ENCODE assay signal across 14 cellular contexts in genomic region chr22:23365961-23366360, GRCh38.
DNase-seq lines count a peak whose midpoint lies in the region; ATAC-seq and TF ChIP-seq lines count a peak whose summit lies in the region.
"Had no signal": no experiment of that assay in that cellular context is flagged by ENCODE, and none has a peak within 500 bp of the region (broad histone marks: within the 10 kb centered on the region; RNA-seq: fewer than 3 reads in every experiment).

No MANE protein-coding gene starts in this region.

- H3K27ac Mint-ChIP-seq in activated CD8-positive, alpha-beta memory T cell treated with anti-CD3 and anti-CD28 coated beads, Interleukin-2, amount 10 ng/mL, durations not matched to agents 7 days and 5 days = no peak overlapping the region
- H3K27ac Mint-ChIP-seq in mesothelial cell of epicardium = peak overlapping the region; percentile 35
- H3K27ac Mint-ChIP-seq: CD4-positive, alpha-beta T cell; GM23338 had no signal

- no peak for TF ChIP-seq POLR2A in gastroesophageal sphincter (IDR thresholded peaks at IDR 0.05)

- H3K27me3 ChIP-seq in NT2/D1 (ENCODE audit: insufficient read depth, insufficient read length) (peaks cover 90% of the 10 kb centered on the region), gastroesophageal sphincter (peaks cover 8% of the 10 kb centered on the region)
- H3K27me3 ChIP-seq: BE2C had no signal

- no peaks in the 10 kb centered on the region for H3K36me3 ChIP-seq in NT2/D1 (ENCODE audit: insufficient read depth, insufficient read length, low read length)
- H3K36me3 ChIP-seq in gastroesophageal sphincter = no peaks in the 10 kb centered on the region
- H3K36me3 ChIP-seq: BE2C had no signal

- peak; percentile 35 for DNase-seq in activated CD8-positive, alpha-beta memory T cell treated with anti-CD3 and anti-CD28 coated beads, Interleukin-2, amount 10 ng/mL, durations not matched to agents 7 days and 5 days
- no peak for DNase-seq in activated CD8-positive, alpha-beta memory T cell treated with anti-CD3 and anti-CD28 coated beads for 24 hours
- DNase-seq in NT2/D1 (ENCODE audit: low read depth, low spot score) (no peak), mesothelial cell of epicardium (ENCODE audit: low spot score in 2 of 2, unreplicated experiment in 2 of 2) (no peak)
- no peak for DNase-seq in stimulated activated CD4-positive, alpha-beta T cell treated with anti-CD3 and anti-CD28 coated beads, Interleukin-15, amount 100 ng/mL, for 24 hours
- DNase-seq: ACHN; BE2C; C1 segment of cervical spinal cord; Caco-2; CD4-positive, alpha-beta T cell; HCEC 1CT had no signal

- peaks cover 10% of the 10 kb centered on the region for H3K4me1 ChIP-seq in NT2/D1 (ENCODE audit: insufficient read depth, insufficient read length)
- H3K4me1 ChIP-seq in gastroesophageal sphincter = no peaks in the 10 kb centered on the region
- H3K4me1 ChIP-seq: BE2C had no signal

- no peak overlapping the region for H3K4me3 Mint-ChIP-seq in activated CD8-positive, alpha-beta memory T cell treated with anti-CD3 and anti-CD28 coated beads, Interleukin-2, amount 10 ng/mL, durations not matched to agents 7 days and 5 days
- H3K4me3 Mint-ChIP-seq in mesothelial cell of epicardium = no peak overlapping the region
- H3K4me3 Mint-ChIP-seq: CD4-positive, alpha-beta T cell; GM23338 had no signal

- H3K4me1 Mint-ChIP-seq in activated CD8-positive, alpha-beta memory T cell treated with anti-CD3 and anti-CD28 coated beads, Interleukin-2, amount 10 ng/mL, durations not matched to agents 7 days and 5 days = no peaks in the 10 kb centered on the region
- peaks cover 4% of the 10 kb centered on the region for H3K4me1 Mint-ChIP-seq in mesothelial cell of epicardium

- ATAC-seq in activated CD8-positive, alpha-beta memory T cell treated with anti-CD3 and anti-CD28 coated beads, Interleukin-2, amount 10 ng/mL, durations not matched to agents 7 days and 5 days = no peak
- ATAC-seq in gastroesophageal sphincter (no peak), GM19463 (IDR thresholded peaks at IDR 0.05; ENCODE audit: unreplicated experiment) (no peak)

- 54 to 85% methylated on average over 3 of the region's 4 CpGs for WGBS in gastroesophageal sphincter (ENCODE audit: low coverage in 1 of 2), 2 donors

- CTCF ChIA-PET in activated CD8-positive, alpha-beta memory T cell treated with anti-CD3 and anti-CD28 coated beads, Interleukin-2, amount 10 ng/mL, durations not matched to agents 7 days and 5 days (lab: Charles Lee) = interaction anchor here (1.1 kb wide), 1 partner anchor 20 kb away, joined by 4 read pairs; no protein-coding TSS in a partner anchor

- no peaks in the 10 kb centered on the region for H3K9me3 Mint-ChIP-seq in activated CD8-positive, alpha-beta memory T cell treated with anti-CD3 and anti-CD28 coated beads, Interleukin-2, amount 10 ng/mL, durations not matched to agents 7 days and 5 days (ENCODE audit: low read depth)
- peaks cover 6% of the 10 kb centered on the region for H3K9me3 Mint-ChIP-seq in mesothelial cell of epicardium
- H3K9me3 Mint-ChIP-seq: CD4-positive, alpha-beta T cell had no signal

- peak overlapping the region; percentile 4 for H3K9ac ChIP-seq in NT2/D1 (ENCODE audit: insufficient read length, low read depth)

- no peaks in the 10 kb centered on the region for H3K36me3 Mint-ChIP-seq in activated CD8-positive, alpha-beta memory T cell treated with anti-CD3 and anti-CD28 coated beads, Interleukin-2, amount 10 ng/mL, durations not matched to agents 7 days and 5 days
- H3K36me3 Mint-ChIP-seq in mesothelial cell of epicardium = peaks cover 27% of the 10 kb centered on the region

- no peak overlapping the region for H3K27ac ChIP-seq in gastroesophageal sphincter

- H3K4me3 ChIP-seq in NT2/D1 (ENCODE audit: insufficient read length, low read depth) = no peak overlapping the region
- no peak overlapping the region for H3K4me3 ChIP-seq in gastroesophageal sphincter
- H3K4me3 ChIP-seq: GM23338 had no signal

- H3K9me3 ChIP-seq in NT2/D1 (ENCODE audit: insufficient read depth, low read length) (peaks cover 7% of the 10 kb centered on the region; the same call in 1 of the 2 replicates), gastroesophageal sphincter (no peaks in the 10 kb centered on the region)
- H3K9me3 ChIP-seq: BE2C, Caco-2 had no signal

- no peak for TF ChIP-seq EP300 in gastroesophageal sphincter (IDR thresholded peaks at IDR 0.05)

- TF ChIP-seq CTCF in mesothelial cell of epicardium (IDR thresholded peaks at IDR 0.05; ENCODE audit: unreplicated experiment) = no peak
- TF ChIP-seq CTCF in gastroesophageal sphincter (IDR thresholded peaks at IDR 0.05) = no peak

- peaks cover 53% of the 10 kb centered on the region for H3K27me3 Mint-ChIP-seq in activated CD8-positive, alpha-beta memory T cell treated with anti-CD3 and anti-CD28 coated beads, Interleukin-2, amount 10 ng/mL, durations not matched to agents 7 days and 5 days
- H3K27me3 Mint-ChIP-seq in mesothelial cell of epicardium (ENCODE audit: low read depth) = peaks cover 35% of the 10 kb centered on the region
